ENCODE assay signal across 2 cellular contexts in genomic region chr13:20952838-20953237, GRCh38.
TF ChIP-seq lines count a peak whose summit lies in the region.

No MANE protein-coding gene starts in this region.

TF ChIP-seq in GM23338, 12 proteins besides CTCF, POLR2A, EP300 and RAD21:
- no peak for TF ChIP-seq JUNB (IDR thresholded peaks at IDR 0.05; ENCODE audit: unreplicated experiment)
- TF ChIP-seq EZH2 (IDR thresholded peaks at IDR 0.05; ENCODE audit: low read depth, unreplicated experiment): no peak

TF ChIP-seq in H1, 55 proteins besides CTCF, POLR2A, EP300 and RAD21:
- TF ChIP-seq JUN (IDR thresholded peaks at IDR 0.05; ENCODE audit: low read depth, low read length) (no peak), E2F6 (IDR thresholded peaks at IDR 0.05) (no peak), TAF1 (IDR thresholded peaks at IDR 0.05; ENCODE audit: low read depth, low read length) (no peak), ATF2 (IDR thresholded peaks at IDR 0.05; ENCODE audit: low read length) (no peak), SRF (IDR thresholded peaks at IDR 0.05; ENCODE audit: low read depth, low read length) (no peak), RBBP5 (IDR thresholded peaks at IDR 0.05; ENCODE audit: borderline replicate concordance, low read depth, low read length) (no peak), TEAD4 (IDR thresholded peaks at IDR 0.05; ENCODE audit: low read depth, low read length) (no peak), JUND (IDR thresholded peaks at IDR 0.05; ENCODE audit: low read length) (no peak), HDAC2 (IDR thresholded peaks at IDR 0.05; ENCODE audit: borderline replicate concordance in 1 of 2, low read depth in 2 of 2, low read length in 2 of 2) (no peak), PHF8 (conservative IDR thresholded peaks at IDR 0.05; ENCODE audit: low read depth, low read length) (no peak), SIRT6 (IDR thresholded peaks at IDR 0.05; ENCODE audit: low read length) (no peak), EGR1 (IDR thresholded peaks at IDR 0.05; ENCODE audit: borderline replicate concordance, low read depth, low read length) (no peak), NRF1 (IDR thresholded peaks at IDR 0.05; ENCODE audit: low read depth, low read length) (no peak)
TF ChIP-seq in H1: peak in this region for 0.
